ENCODE assay signal across 30 cellular contexts in the genomic region with DNA sequence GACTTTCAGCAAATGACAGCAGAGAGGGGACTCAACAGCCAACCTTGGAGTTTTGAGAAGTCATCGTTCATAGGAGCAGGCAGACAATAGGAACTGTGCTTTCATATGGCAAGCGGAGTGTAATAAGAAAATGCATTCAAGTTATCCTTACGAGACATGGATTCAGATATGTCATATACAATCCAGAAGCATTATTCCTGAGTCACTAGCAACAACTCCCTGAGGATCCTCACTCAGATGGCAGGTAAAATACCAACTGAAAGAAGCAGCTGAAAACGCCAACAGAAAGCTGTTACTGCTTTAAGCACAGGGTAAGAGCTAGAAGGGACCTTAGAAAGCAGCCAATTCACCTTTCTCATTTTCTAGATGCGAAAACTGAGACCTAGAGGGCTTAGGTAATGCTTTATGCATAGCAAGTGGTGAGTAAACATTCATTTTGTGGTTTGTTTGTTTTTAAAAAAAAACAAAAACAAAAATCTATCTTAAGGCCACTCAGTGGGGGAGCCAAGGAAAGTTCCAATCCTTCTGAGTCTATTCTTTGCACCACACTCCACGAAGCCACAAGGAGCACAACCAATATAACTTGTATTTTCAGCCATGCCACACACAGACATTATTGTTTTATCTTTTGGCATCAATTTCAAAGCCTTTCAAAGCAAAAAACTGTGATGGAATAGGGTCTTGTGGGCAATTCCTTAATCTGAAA.
"Had no signal": no experiment of that assay in that cellular context is flagged by ENCODE, and none has a peak within 500 bp of the region (broad histone marks: within the 10 kb centered on the region; RNA-seq: fewer than 3 reads in every experiment).

No MANE protein-coding gene starts in this region.

- H3K4me3 ChIP-seq: esophagus muscularis mucosa, heart left ventricle, stomach, suprapubic skin, tibial artery, upper lobe of right lung had no signal

- H3K4me3 Mint-ChIP-seq: activated CD4-positive, alpha-beta memory T cell treated with anti-CD3 and anti-CD28 coated beads for 36 hours; activated CD4-positive, alpha-beta T cell treated with anti-CD3 and anti-CD28 coated beads, Interleukin-2, amount 10 ng/mL, durations not matched to agents 24 days and 14 days; activated naive CD4-positive, alpha-beta T cell treated with anti-CD3 and anti-CD28 coated beads, Interleukin-2, amount 50 U/mL, for 24 hours; activated naive CD8-positive, alpha-beta T cell treated with anti-CD3 and anti-CD28 coated beads, Interleukin-2, amount 50 U/mL, for 24 hours; activated T-cell treated with anti-CD3 and anti-CD28 coated beads, Interleukin-2, amount 50 U/mL, for 4 hours; activated T-helper 17 cell treated with anti-CD3 and anti-CD28 coated beads, Interleukin-2, amount 50 U/mL, for 72 hours; central memory CD8-positive, alpha-beta T cell; dendritic cell treated with granulocyte-macrophage colony-stimulating factor and Interleukin-4, amounts not matched to agents 40 ng/mL and 50 ng/mL, for 4 days; endodermal cell; immature natural killer cell; naive thymus-derived CD4-positive, alpha-beta T cell; stimulated activated naive B cell treated with anti-CD40 and anti-IgM and Interleukin-4, amounts not matched to agents 10 μg/mL and 1 μg/mL and 100 μg/mL, for 72 hours had no signal

- H3K4me1 Mint-ChIP-seq: activated naive CD4-positive, alpha-beta T cell treated with anti-CD3 and anti-CD28 coated beads, Interleukin-2, amount 50 U/mL, for 24 hours; activated T-helper 17 cell treated with anti-CD3 and anti-CD28 coated beads, Interleukin-2, amount 50 U/mL, for 72 hours had no signal

- ATAC-seq: activated naive CD8-positive, alpha-beta T cell treated with anti-CD3 and anti-CD28 coated beads, Interleukin-2, amount 50 U/mL, for 24 hours; activated T-cell treated with anti-CD3 and anti-CD28 coated beads, Interleukin-2, amount 50 U/mL, for 4 hours; activated T-helper 17 cell treated with anti-CD3 and anti-CD28 coated beads, Interleukin-2, amount 50 U/mL, for 72 hours; foreskin keratinocyte; heart left ventricle; left colon; naive thymus-derived CD4-positive, alpha-beta T cell; right cardiac atrium; stimulated activated naive B cell treated with anti-CD40 and anti-IgM and Interleukin-4, amounts not matched to agents 10 μg/mL and 1 μg/mL and 100 μg/mL, for 72 hours; upper lobe of right lung had no signal

- H3K27me3 ChIP-seq: esophagus muscularis mucosa, foreskin keratinocyte, heart left ventricle, stomach, suprapubic skin, tibial artery, upper lobe of right lung had no signal

- H3K9me3 ChIP-seq: esophagus muscularis mucosa, heart left ventricle, stomach, suprapubic skin, tibial artery, upper lobe of right lung had no signal

- H3K27ac ChIP-seq: esophagus muscularis mucosa, foreskin keratinocyte, heart left ventricle, stomach, suprapubic skin, upper lobe of right lung, WERI-Rb-1 had no signal

- H3K27ac Mint-ChIP-seq: activated CD4-positive, alpha-beta memory T cell treated with anti-CD3 and anti-CD28 coated beads for 36 hours; activated CD4-positive, alpha-beta T cell treated with anti-CD3 and anti-CD28 coated beads, Interleukin-2, amount 10 ng/mL, durations not matched to agents 24 days and 14 days; activated naive CD4-positive, alpha-beta T cell treated with anti-CD3 and anti-CD28 coated beads, Interleukin-2, amount 50 U/mL, for 24 hours; activated naive CD8-positive, alpha-beta T cell treated with anti-CD3 and anti-CD28 coated beads, Interleukin-2, amount 50 U/mL, for 24 hours; activated T-helper 17 cell treated with anti-CD3 and anti-CD28 coated beads, Interleukin-2, amount 50 U/mL, for 72 hours; dendritic cell treated with granulocyte-macrophage colony-stimulating factor and Interleukin-4, amounts not matched to agents 40 ng/mL and 50 ng/mL, for 4 days; endodermal cell; immature natural killer cell; naive thymus-derived CD4-positive, alpha-beta T cell had no signal

- H3K9me3 Mint-ChIP-seq: activated CD4-positive, alpha-beta memory T cell treated with anti-CD3 and anti-CD28 coated beads for 36 hours; activated CD4-positive, alpha-beta T cell treated with anti-CD3 and anti-CD28 coated beads, Interleukin-2, amount 10 ng/mL, durations not matched to agents 24 days and 14 days; activated naive CD4-positive, alpha-beta T cell treated with anti-CD3 and anti-CD28 coated beads, Interleukin-2, amount 50 U/mL, for 24 hours; activated naive CD8-positive, alpha-beta T cell treated with anti-CD3 and anti-CD28 coated beads, Interleukin-2, amount 50 U/mL, for 24 hours; activated T-helper 17 cell treated with anti-CD3 and anti-CD28 coated beads, Interleukin-2, amount 50 U/mL, for 72 hours; central memory CD8-positive, alpha-beta T cell; dendritic cell treated with granulocyte-macrophage colony-stimulating factor and Interleukin-4, amounts not matched to agents 40 ng/mL and 50 ng/mL, for 4 days; immature natural killer cell; stimulated activated naive B cell treated with anti-CD40 and anti-IgM and Interleukin-4, amounts not matched to agents 10 μg/mL and 1 μg/mL and 100 μg/mL, for 72 hours had no signal

- H3K36me3 ChIP-seq: esophagus muscularis mucosa, heart left ventricle, stomach, suprapubic skin, tibial artery, upper lobe of right lung, WERI-Rb-1 had no signal

- H3K27me3 Mint-ChIP-seq: activated CD4-positive, alpha-beta memory T cell treated with anti-CD3 and anti-CD28 coated beads for 36 hours; activated CD4-positive, alpha-beta T cell treated with anti-CD3 and anti-CD28 coated beads, Interleukin-2, amount 10 ng/mL, durations not matched to agents 24 days and 14 days; activated naive CD4-positive, alpha-beta T cell treated with anti-CD3 and anti-CD28 coated beads, Interleukin-2, amount 50 U/mL, for 24 hours; activated naive CD8-positive, alpha-beta T cell treated with anti-CD3 and anti-CD28 coated beads, Interleukin-2, amount 50 U/mL, for 24 hours; activated T-helper 17 cell treated with anti-CD3 and anti-CD28 coated beads, Interleukin-2, amount 50 U/mL, for 72 hours; central memory CD8-positive, alpha-beta T cell; dendritic cell treated with granulocyte-macrophage colony-stimulating factor and Interleukin-4, amounts not matched to agents 40 ng/mL and 50 ng/mL, for 4 days; naive thymus-derived CD4-positive, alpha-beta T cell; stimulated activated naive B cell treated with anti-CD40 and anti-IgM and Interleukin-4, amounts not matched to agents 10 μg/mL and 1 μg/mL and 100 μg/mL, for 72 hours had no signal

- H3K36me3 Mint-ChIP-seq: activated CD4-positive, alpha-beta memory T cell treated with anti-CD3 and anti-CD28 coated beads for 36 hours; activated naive CD4-positive, alpha-beta T cell treated with anti-CD3 and anti-CD28 coated beads, Interleukin-2, amount 50 U/mL, for 24 hours had no signal

- H3K4me1 ChIP-seq: foreskin keratinocyte, upper lobe of right lung had no signal

- DNase-seq: activated CD4-positive, alpha-beta memory T cell treated with anti-CD3 and anti-CD28 coated beads for 36 hours; activated CD4-positive, alpha-beta T cell treated with anti-CD3 and anti-CD28 coated beads, Interleukin-2, amount 10 ng/mL, durations not matched to agents 24 days and 14 days; activated CD4-positive, CD25-positive, alpha-beta regulatory T cell treated with anti-CD3 and anti-CD28 coated beads, Interleukin-2, amount 50 U/mL, for 72 hours; activated CD8-positive, alpha-beta memory T cell treated with anti-CD3 and anti-CD28 coated beads, Interleukin-2, amount 50 U/mL, for 48 hours; activated naive CD8-positive, alpha-beta T cell treated with anti-CD3 and anti-CD28 coated beads, Interleukin-2, amount 50 U/mL, for 24 hours; activated T-cell treated with anti-CD3 and anti-CD28 coated beads, Interleukin-2, amount 50 U/mL, for 4 hours; endodermal cell; foreskin keratinocyte; heart left ventricle; hypothalamus; immature natural killer cell; kidney; left colon; midbrain; naive thymus-derived CD4-positive, alpha-beta T cell; right cardiac atrium; stimulated activated CD4-positive, alpha-beta T cell treated with anti-CD3 and anti-CD28 coated beads, Interleukin-15, amount 100 ng/mL, for 24 hours; stimulated activated CD4-positive, alpha-beta T cell treated with anti-CD3 and anti-CD28 coated beads, Interleukin-2, amount 100 ng/mL, for 24 hours; stimulated activated naive B cell treated with anti-CD40 and anti-IgM and Interleukin-4, amounts not matched to agents 10 μg/mL and 1 μg/mL and 100 μg/mL, for 72 hours; stomach; T-helper 9 cell; tibial artery; upper lobe of right lung; WERI-Rb-1 had no signal
